ENCODE assay signal across 8 cellular contexts in the genomic region with DNA sequence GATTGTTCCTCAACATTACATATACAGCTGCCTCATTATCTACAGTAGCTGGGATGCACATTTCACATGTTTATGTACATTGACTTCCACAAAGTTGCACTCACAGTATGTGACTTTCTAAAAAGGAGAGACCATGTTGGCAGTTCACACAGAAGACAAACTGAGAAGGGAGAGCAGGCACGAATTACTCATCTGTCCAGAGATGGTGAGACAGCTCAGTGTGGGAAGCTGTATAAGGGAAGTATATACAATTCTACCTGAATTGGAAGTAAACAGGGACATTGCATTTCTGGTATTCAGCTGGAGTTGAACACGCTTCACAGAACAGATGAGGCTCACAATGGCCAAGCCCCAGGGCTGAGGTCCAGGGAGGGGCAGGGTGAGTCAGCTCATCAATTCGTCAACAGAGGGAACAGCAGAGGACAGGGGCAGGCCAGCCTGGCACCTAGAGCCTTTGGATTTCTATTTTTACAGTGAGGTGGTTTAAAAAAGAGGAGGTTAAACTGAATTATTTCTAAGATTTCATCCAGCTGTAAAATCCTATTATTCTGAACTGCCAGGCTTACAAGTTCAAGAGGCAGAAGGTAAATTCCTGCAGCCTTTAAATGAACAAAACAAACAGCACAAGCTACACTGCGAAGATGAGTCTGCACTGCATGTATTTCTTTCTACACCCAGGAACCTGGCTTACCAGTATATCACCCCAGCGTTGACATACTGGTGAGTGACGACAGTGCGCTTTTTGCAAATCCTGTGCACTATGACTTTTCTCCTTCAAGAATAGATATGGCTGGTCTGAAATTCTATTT. TPM values are rescaled to one million over a fixed set of nuclear protein-coding genes. Genes with fewer than 3 reads are reported as not detected.
DNase-seq lines count a peak whose midpoint lies in the region; ATAC-seq and TF ChIP-seq lines count a peak whose summit lies in the region.

No MANE protein-coding gene starts in this region.

- H3K4me3 ChIP-seq in SK-N-SH (ENCODE audit: low read depth in 2 of 2, low read length in 1 of 2) (no peak overlapping the region), fibroblast of villous mesenchyme (ENCODE audit: low read depth, low read length) (no peak overlapping the region)

- no peaks in the 10 kb centered on the region for H3K27me3 ChIP-seq in SK-N-SH (ENCODE audit: insufficient read depth)

- H4K20me1 ChIP-seq in SK-N-SH (ENCODE audit: insufficient read depth) = peaks cover 5% of the 10 kb centered on the region; the same call in 1 of the 2 replicates

- no peaks in the 10 kb centered on the region for H3K9me2 ChIP-seq in SK-N-SH

- peak overlapping the region; percentile 0; the same call in 1 of the 2 replicates for H3K4me2 ChIP-seq in SK-N-SH

- H3F3A ChIP-seq in SK-N-SH (replicated peaks; ENCODE audit: insufficient read depth) = peaks cover 30% of the 10 kb centered on the region

- no peak overlapping the region for H2AFZ ChIP-seq in SK-N-SH (ENCODE audit: low read depth)

- H3K79me2 ChIP-seq in SK-N-SH (ENCODE audit: insufficient read depth) = peaks cover 68% of the 10 kb centered on the region

- no peak for TF ChIP-seq RAD21 in SK-N-SH (IDR thresholded peaks at IDR 0.05; ENCODE audit: low read length)

- H3K9ac ChIP-seq in SK-N-SH = no peak overlapping the region

- TF ChIP-seq CTCF in SK-N-SH (IDR thresholded peaks at IDR 0.05) (no peak), fibroblast of villous mesenchyme (IDR thresholded peaks at IDR 0.05; ENCODE audit: insufficient read depth, low read depth, low read length) (no peak), omental fat pad (IDR thresholded peaks at IDR 0.05) (no peak)

- peak; percentile 82 for ATAC-seq in omental fat pad (ENCODE audit: low FRiP score)
- no peak for ATAC-seq in GM18907 (IDR thresholded peaks at IDR 0.05; ENCODE audit: unreplicated experiment)
- no peak for ATAC-seq in GM18873 (IDR thresholded peaks at IDR 0.05; ENCODE audit: low FRiP score, unreplicated experiment)

- peak overlapping the region; percentile 11 to 22; a peak in 3 of 4 replicates for H3K27ac ChIP-seq in SK-N-SH (ENCODE audit: low read depth in 2 of 2, low read length in 1 of 2)

- 58% methylated on average over 7 of the region's 7 CpGs for WGBS in SK-N-SH (ENCODE audit: low lambda C conversion rate)

- peak; percentile 75 for DNase-seq in EL
- no peak for DNase-seq in SK-N-SH
- peak; percentile 50 for DNase-seq in fibroblast of villous mesenchyme (ENCODE audit: low read depth)
- no peak for DNase-seq in omental fat pad (ENCODE audit: low spot score)
- no peak for DNase-seq in stimulated activated CD8-positive, alpha-beta memory T cell treated with anti-CD3 and anti-CD28 coated beads, Interleukin-4, amount 100 ng/mL, for 48 hours
- DNase-seq in DMS79 treated with DMSO at 0.1 percent for 48 hours (lab: John Stamatoyannopoulos, UW) = no peak

- H3K4me1 ChIP-seq in SK-N-SH (ENCODE audit: control insufficient read depth in 1 of 2, insufficient read depth in 2 of 2, low read depth in 1 of 2, low read length in 1 of 2) = peaks cover 2 to 28% of the 10 kb centered on the region in 2 experiments; a peak in 3 of 4 replicates

- H3K36me3 ChIP-seq in SK-N-SH (replicated peaks in 1 of 2; ENCODE audit: control insufficient read depth in 1 of 2, insufficient read depth in 2 of 2, low read length in 1 of 2) = peaks cover 18 to 29% of the 10 kb centered on the region in 2 experiments

- POLR2A ChIA-PET in SK-N-SH (lab: Yijun Ruan, JAX) = no interaction called here

- CTCF ChIA-PET in SK-N-SH (lab: Yijun Ruan, JAX) = no interaction called here

- no peaks in the 10 kb centered on the region for H3K9me3 ChIP-seq in SK-N-SH

- TF ChIP-seq EP300 in SK-N-SH (IDR thresholded peaks at IDR 0.05; ENCODE audit: borderline replicate concordance in 1 of 2, low read depth in 1 of 2, low read length in 1 of 2) = no peak

TF ChIP-seq in SK-N-SH, 30 proteins besides CTCF, POLR2A, EP300 and RAD21:
- TF ChIP-seq SIN3A (IDR thresholded peaks at IDR 0.05; ENCODE audit: borderline replicate concordance, low read depth, low read length) (no peak), EZH2phosphoT487 (IDR thresholded peaks at IDR 0.05; ENCODE audit: borderline replicate concordance, low read depth) (no peak), YY1 (IDR thresholded peaks at IDR 0.05; ENCODE audit: low read depth) (no peak), RFX5 (IDR thresholded peaks at IDR 0.05; ENCODE audit: low read length) (no peak), GABPA (IDR thresholded peaks at IDR 0.05; ENCODE audit: low read depth) (no peak), JUND (IDR thresholded peaks at IDR 0.05) (peak; percentile 29; the same call in 1 of the 2 replicates)
- TF ChIP-seq, protein P1, sequence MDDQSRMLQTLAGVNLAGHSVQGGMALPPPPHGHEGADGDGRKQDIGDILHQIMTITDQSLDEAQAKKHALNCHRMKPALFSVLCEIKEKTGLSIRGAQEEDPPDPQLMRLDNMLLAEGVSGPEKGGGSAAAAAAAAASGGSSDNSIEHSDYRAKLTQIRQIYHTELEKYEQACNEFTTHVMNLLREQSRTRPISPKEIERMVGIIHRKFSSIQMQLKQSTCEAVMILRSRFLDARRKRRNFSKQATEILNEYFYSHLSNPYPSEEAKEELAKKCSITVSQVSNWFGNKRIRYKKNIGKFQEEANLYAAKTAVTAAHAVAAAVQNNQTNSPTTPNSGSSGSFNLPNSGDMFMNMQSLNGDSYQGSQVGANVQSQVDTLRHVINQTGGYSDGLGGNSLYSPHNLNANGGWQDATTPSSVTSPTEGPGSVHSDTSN (IDR thresholded peaks at IDR 0.05) = peak; percentile 50; the same call in 1 of the 2 replicates
- TF ChIP-seq, protein P2, sequence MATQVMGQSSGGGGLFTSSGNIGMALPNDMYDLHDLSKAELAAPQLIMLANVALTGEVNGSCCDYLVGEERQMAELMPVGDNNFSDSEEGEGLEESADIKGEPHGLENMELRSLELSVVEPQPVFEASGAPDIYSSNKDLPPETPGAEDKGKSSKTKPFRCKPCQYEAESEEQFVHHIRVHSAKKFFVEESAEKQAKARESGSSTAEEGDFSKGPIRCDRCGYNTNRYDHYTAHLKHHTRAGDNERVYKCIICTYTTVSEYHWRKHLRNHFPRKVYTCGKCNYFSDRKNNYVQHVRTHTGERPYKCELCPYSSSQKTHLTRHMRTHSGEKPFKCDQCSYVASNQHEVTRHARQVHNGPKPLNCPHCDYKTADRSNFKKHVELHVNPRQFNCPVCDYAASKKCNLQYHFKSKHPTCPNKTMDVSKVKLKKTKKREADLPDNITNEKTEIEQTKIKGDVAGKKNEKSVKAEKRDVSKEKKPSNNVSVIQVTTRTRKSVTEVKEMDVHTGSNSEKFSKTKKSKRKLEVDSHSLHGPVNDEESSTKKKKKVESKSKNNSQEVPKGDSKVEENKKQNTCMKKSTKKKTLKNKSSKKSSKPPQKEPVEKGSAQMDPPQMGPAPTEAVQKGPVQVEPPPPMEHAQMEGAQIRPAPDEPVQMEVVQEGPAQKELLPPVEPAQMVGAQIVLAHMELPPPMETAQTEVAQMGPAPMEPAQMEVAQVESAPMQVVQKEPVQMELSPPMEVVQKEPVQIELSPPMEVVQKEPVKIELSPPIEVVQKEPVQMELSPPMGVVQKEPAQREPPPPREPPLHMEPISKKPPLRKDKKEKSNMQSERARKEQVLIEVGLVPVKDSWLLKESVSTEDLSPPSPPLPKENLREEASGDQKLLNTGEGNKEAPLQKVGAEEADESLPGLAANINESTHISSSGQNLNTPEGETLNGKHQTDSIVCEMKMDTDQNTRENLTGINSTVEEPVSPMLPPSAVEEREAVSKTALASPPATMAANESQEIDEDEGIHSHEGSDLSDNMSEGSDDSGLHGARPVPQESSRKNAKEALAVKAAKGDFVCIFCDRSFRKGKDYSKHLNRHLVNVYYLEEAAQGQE (IDR thresholded peaks at IDR 0.05; ENCODE audit: low read depth, low read length) = no peak
TF ChIP-seq in SK-N-SH: peak in this region for 2.

RNA-seq across cellular contexts. Expression of a gene that starts 9.8 kb away (rescaled TPM):
- 33.9 and 48.0 TPM in 2 replicates for polyA plus RNA-seq in SK-N-SH (2012; rRNA removed)
- polyA plus RNA-seq in SK-N-SH (2012; cell fraction: cytosol; rRNA removed) = 32.8 and 36.4 TPM in 2 replicates
- 40.7 and 76.7 TPM in 2 replicates for polyA plus RNA-seq in SK-N-SH (2012; cell fraction: nucleus; rRNA removed)
- total RNA-seq in fibroblast of villous mesenchyme (50.5 and 53.5 TPM in 2 replicates), omental fat pad (10 to 100 TPM; 44.1 to 59.0 (median 51.3) TPM)

Comparison
In these comparisons a context has a peak if more than half of its experiments do, and no peak if none do; other contexts are left out.
1. DNase-seq: peak in EL (single experiment) and fibroblast of villous mesenchyme (single experiment); none in SK-N-SH (single experiment), omental fat pad (single experiment), stimulated activated CD8-positive, alpha-beta memory T cell treated with anti-CD3 and anti-CD28 coated beads, Interleukin-4, amount 100 ng/mL, for 48 hours (single experiment) and DMS79 treated with DMSO at 0.1 percent for 48 hours (single experiment).